8 cellular contexts compared by ENCODE assay signal in the genomic region with DNA sequence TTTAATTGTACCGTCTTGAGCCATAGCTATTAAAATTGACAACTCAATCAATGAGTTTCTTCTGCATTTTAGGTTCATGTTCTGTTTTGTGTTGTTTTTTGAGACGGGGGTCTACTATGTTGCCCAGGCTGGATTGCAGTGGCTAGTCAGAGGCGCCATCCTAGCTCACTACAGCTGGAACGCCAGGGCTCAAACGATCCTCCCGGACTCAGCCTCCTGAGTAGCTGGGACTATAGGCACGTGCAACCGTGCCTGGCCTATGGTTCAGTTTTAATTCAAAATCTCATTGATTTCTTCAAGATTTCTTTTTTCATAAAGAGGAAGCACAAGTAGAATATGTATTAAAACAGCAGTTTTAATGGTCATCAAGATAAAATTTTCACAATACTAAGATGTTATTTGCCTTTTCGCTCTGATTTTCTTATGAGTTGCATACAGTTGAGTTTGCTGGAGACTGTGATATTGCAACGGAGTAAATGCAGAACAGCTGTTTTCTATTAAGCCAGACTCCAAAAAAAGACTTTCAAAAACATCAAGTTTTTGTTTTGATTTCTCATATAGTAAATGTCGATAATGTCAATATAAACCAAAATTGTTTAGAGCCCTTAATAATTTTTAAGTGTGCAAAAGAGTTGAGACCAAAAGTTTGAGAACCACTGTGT. TPM values are rescaled to one million over a fixed set of nuclear protein-coding genes. Genes with fewer than 3 reads are reported as not detected.
A peak's percentile ranks its signal among the peaks of the same experiment; 100 is the strongest.
DNase-seq lines count a peak whose midpoint lies in the region; ATAC-seq and TF ChIP-seq lines count a peak whose summit lies in the region.

No MANE protein-coding gene starts in this region.

- H3K27me3 ChIP-seq in MG63 (no peaks in the 10 kb centered on the region), duodenal mucosa (ENCODE audit: control insufficient read depth in 1 of 2, insufficient read depth in 2 of 2, low read length in 2 of 2) (no peaks in the 10 kb centered on the region)

- H3K27ac Mint-ChIP-seq in osteocyte (ENCODE audit: unreplicated experiment) = no peak overlapping the region

- no peaks in the 10 kb centered on the region for H3K9me3 Mint-ChIP-seq in osteocyte (ENCODE audit: unreplicated experiment)

- H3K36me3 Mint-ChIP-seq in osteocyte (ENCODE audit: unreplicated experiment) = peaks cover 6% of the 10 kb centered on the region

- H3K4me1 Mint-ChIP-seq in osteocyte (ENCODE audit: unreplicated experiment) = peaks cover 34% of the 10 kb centered on the region

- H3K27ac ChIP-seq in duodenal mucosa (ENCODE audit: low read depth, low read length) = no peak overlapping the region

- DNase-seq in DMS53 (lab: John Stamatoyannopoulos, UW) = peak; percentile 75
- DNase-seq in MG63 = no peak
- no peak for DNase-seq in osteocyte (ENCODE audit: extremely low spot score, unreplicated experiment)
- DNase-seq in pons (ENCODE audit: low spot score) = no peak
- DNase-seq in cerebellar nuclear complex (lab: John Stamatoyannopoulos, UW) = no peak
- no peak for DNase-seq in DMS153 treated with DMSO at 0.1 percent for 48 hours (lab: John Stamatoyannopoulos, UW; ENCODE audit: unreplicated experiment)

- TF ChIP-seq CTCF in osteocyte (IDR thresholded peaks at IDR 0.05) = no peak

- H3K4me1 ChIP-seq in duodenal mucosa (ENCODE audit: control insufficient read depth in 1 of 2, insufficient read depth in 2 of 2, low read length in 2 of 2) = peaks cover 21 to 24% of the 10 kb centered on the region in 2 donors

- no peaks in the 10 kb centered on the region for H3K36me3 ChIP-seq in MG63
- H3K36me3 ChIP-seq in duodenal mucosa (ENCODE audit: control insufficient read depth in 1 of 2, insufficient read depth in 2 of 2, low read length in 2 of 2) = peaks cover 0 to 14% of the 10 kb centered on the region in 2 donors

- H3K9ac ChIP-seq in duodenal mucosa (ENCODE audit: low read depth in 1 of 2, low read length in 2 of 2) = peak overlapping the region; percentile 83 to 96

- no peaks in the 10 kb centered on the region for H3K27me3 Mint-ChIP-seq in osteocyte (ENCODE audit: unreplicated experiment)

- no peaks in the 10 kb centered on the region for H3K9me3 ChIP-seq in MG63
- H3K9me3 ChIP-seq in duodenal mucosa (ENCODE audit: control insufficient read depth in 1 of 2, low read length in 2 of 2) = no peaks in the 10 kb centered on the region

- H3K4me3 ChIP-seq in MG63 (peak overlapping the region; percentile 92), duodenal mucosa (ENCODE audit: low read depth in 1 of 2, low read length in 2 of 2) (peak overlapping the region; percentile 78 to 94)

- ATAC-seq in HG03159 (IDR thresholded peaks at IDR 0.05; ENCODE audit: unreplicated experiment) = no peak

- peak overlapping the region; percentile 92 for H3K4me3 Mint-ChIP-seq in osteocyte (ENCODE audit: unreplicated experiment)

RNA-seq across cellular contexts. Expression of gene STX18, which starts 1.1 kb away (rescaled TPM):
- 20.2 and 38.3 TPM in 2 replicates for total RNA-seq in MG63 (2014; rRNA removed; shearing (Covaris generic); ENCODE audit: low replicate concordance)
- total RNA-seq in osteocyte = 26.7 and 29.7 TPM in 2 replicates
